ENCODE assay signal across 11 cellular contexts in the genomic region with DNA sequence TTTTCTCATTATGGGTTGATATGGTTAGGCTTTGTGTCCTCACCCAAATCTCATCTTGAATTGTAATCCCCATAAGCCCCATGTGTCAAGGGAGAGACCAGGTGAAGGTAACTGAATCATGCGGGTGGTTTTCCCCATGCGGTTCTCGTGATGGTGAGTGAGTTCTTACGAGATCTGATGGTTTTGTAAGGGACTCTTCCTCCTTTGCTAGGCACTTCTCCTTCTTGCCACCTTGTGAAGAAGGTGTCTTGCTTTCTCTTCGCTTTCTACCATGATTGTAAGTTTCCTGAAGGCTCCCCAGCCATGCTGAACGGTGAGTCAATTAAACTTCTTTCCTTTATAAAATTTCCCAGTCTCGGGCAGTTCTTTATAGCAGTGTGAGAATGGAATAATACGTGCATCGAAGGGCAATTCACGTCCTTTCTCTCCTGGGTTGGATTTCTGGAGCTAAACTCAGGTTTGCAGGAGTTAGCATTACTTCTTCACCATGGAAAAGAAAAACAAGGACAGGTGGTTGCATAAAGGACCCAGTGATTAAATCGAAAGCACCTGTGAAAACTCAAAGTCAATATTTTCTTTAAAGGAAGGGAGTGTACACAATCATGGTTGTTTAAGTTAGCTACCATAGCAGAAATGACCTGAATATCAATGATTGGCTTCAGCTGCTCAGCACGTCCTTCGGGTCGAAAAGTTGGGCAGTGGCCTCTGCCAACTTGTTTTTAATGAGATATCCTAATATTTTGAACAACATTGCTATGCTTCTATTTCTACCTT. TPM values are rescaled to one million over a fixed set of nuclear protein-coding genes. Genes with fewer than 3 reads are reported as not detected.
A peak's percentile ranks its signal among the peaks of the same experiment; 100 is the strongest.
DNase-seq lines count a peak whose midpoint lies in the region; ATAC-seq and TF ChIP-seq lines count a peak whose summit lies in the region.
"Had no signal": no experiment of that assay in that cellular context is flagged by ENCODE, and none has a peak within 500 bp of the region (broad histone marks: within the 10 kb centered on the region; RNA-seq: fewer than 3 reads in every experiment).

No MANE protein-coding gene starts in this region.

- CTCF ChIA-PET in activated CD4-positive, alpha-beta T cell treated with anti-CD3 and anti-CD28 coated beads for 36 hours (lab: Charles Lee) = no interaction called here
- CTCF ChIA-PET in activated B cell treated with CpG ODN at 0.5 μM for 24 hours (lab: Charles Lee) = no interaction called here

- H3K4me3 Mint-ChIP-seq in activated CD4-positive, alpha-beta T cell treated with anti-CD3 and anti-CD28 coated beads for 36 hours = no peak overlapping the region
- H3K4me3 Mint-ChIP-seq in activated B cell treated with CpG ODN at 0.5 μM for 24 hours = peak overlapping the region; percentile 79
- no peak overlapping the region for H3K4me3 Mint-ChIP-seq in chondrocyte (ENCODE audit: unreplicated experiment)
- H3K4me3 Mint-ChIP-seq: nephron progenitor cell had no signal

- H3K27ac ChIP-seq in spleen (peak overlapping the region in 7 of 8 donors; percentile 70 to 86 (median 74)), sigmoid colon (peak overlapping the region in 1 of 4 donors; percentile 85)

- H3K27me3 ChIP-seq in spleen (replicated peaks in 1 of 7) = no peaks in the 10 kb centered on the region
- H3K27me3 ChIP-seq in sigmoid colon = no peaks in the 10 kb centered on the region
- H3K27me3 ChIP-seq: MG63 had no signal

- TF ChIP-seq CTCF in activated B cell treated with CpG ODN at 0.5 μM for 24 hours (IDR thresholded peaks at IDR 0.05) (no peak), spleen (IDR thresholded peaks at IDR 0.05 in 8 of 11, conservative IDR thresholded peaks at IDR 0.05 in 3 of 11) (no peak), chondrocyte (IDR thresholded peaks at IDR 0.05) (no peak), sigmoid colon (IDR thresholded peaks at IDR 0.05) (no peak)

- POLR2A ChIA-PET in activated CD4-positive, alpha-beta T cell treated with anti-CD3 and anti-CD28 coated beads for 36 hours (lab: Charles Lee) = no interaction called here
- POLR2A ChIA-PET in activated B cell treated with CpG ODN at 0.5 μM for 24 hours (lab: Charles Lee) = interaction anchor here (2.0 to 2.5 kb wide), 3 partner anchors 8 to 37 kb away, joined by 8 to 9 read pairs (median 8); no protein-coding TSS in a partner anchor

- H3K9me3 ChIP-seq in spleen = no peaks in the 10 kb centered on the region
- H3K9me3 ChIP-seq in sigmoid colon = no peaks in the 10 kb centered on the region
- H3K9me3 ChIP-seq: MG63 had no signal

- no peaks in the 10 kb centered on the region for H3K36me3 Mint-ChIP-seq in activated CD4-positive, alpha-beta T cell treated with anti-CD3 and anti-CD28 coated beads for 36 hours (ENCODE audit: low read depth)
- H3K36me3 Mint-ChIP-seq in activated B cell treated with CpG ODN at 0.5 μM for 24 hours (ENCODE audit: low read depth) (no peaks in the 10 kb centered on the region), chondrocyte (ENCODE audit: low read depth) (no peaks in the 10 kb centered on the region)

- TF ChIP-seq POLR2A in spleen (IDR thresholded peaks at IDR 0.05) = no peak
- TF ChIP-seq POLR2A in sigmoid colon (IDR thresholded peaks at IDR 0.05) = no peak

- H3K27me3 Mint-ChIP-seq in activated CD4-positive, alpha-beta T cell treated with anti-CD3 and anti-CD28 coated beads for 36 hours = no peaks in the 10 kb centered on the region
- H3K27me3 Mint-ChIP-seq in activated B cell treated with CpG ODN at 0.5 μM for 24 hours = no peaks in the 10 kb centered on the region
- no peaks in the 10 kb centered on the region for H3K27me3 Mint-ChIP-seq in chondrocyte (ENCODE audit: low read depth)

- H3K4me3 ChIP-seq in spleen (peak overlapping the region in 1 of 8 donors; percentile 55), sigmoid colon (no peak overlapping the region)
- H3K4me3 ChIP-seq: MG63 had no signal

- peak overlapping the region; percentile 63 for H3K27ac Mint-ChIP-seq in activated CD4-positive, alpha-beta T cell treated with anti-CD3 and anti-CD28 coated beads for 36 hours
- H3K27ac Mint-ChIP-seq in activated B cell treated with CpG ODN at 0.5 μM for 24 hours = peak overlapping the region; percentile 94
- H3K27ac Mint-ChIP-seq in chondrocyte (ENCODE audit: unreplicated experiment) = no peak overlapping the region
- H3K27ac Mint-ChIP-seq: nephron progenitor cell had no signal

- intact Hi-C loops in activated CD4-positive, alpha-beta T cell treated with anti-CD3 and anti-CD28 coated beads for 36 hours (cut with DNase I, micrococcal nuclease) = no loop called here
- intact Hi-C loops in activated B cell treated with CpG ODN at 0.5 μM for 24 hours (cut with micrococcal nuclease) = loop anchor here (5.0 kb wide), 1 partner anchor 80 kb away; no protein-coding TSS in a partner anchor
- intact Hi-C loops in spleen (cut with DNase I; ENCODE audit: low total_unique reads) = no loop called here
- intact Hi-C loops in sigmoid colon (cut with DNase I) = loop anchor here (10.0 kb wide), 1 partner anchor 93 kb away; no protein-coding TSS in a partner anchor

- no peak for TF ChIP-seq EP300 in sigmoid colon (IDR thresholded peaks at IDR 0.05)

- ATAC-seq in activated CD4-positive, alpha-beta T cell treated with anti-CD3 and anti-CD28 coated beads for 36 hours = no peak
- ATAC-seq in HG02759 (IDR thresholded peaks at IDR 0.05; ENCODE audit: unreplicated experiment) (peak; percentile 7), activated B cell treated with CpG ODN at 0.5 μM for 24 hours (ENCODE audit: low read depth) (peak; percentile 29)

- H3K9me3 Mint-ChIP-seq in activated CD4-positive, alpha-beta T cell treated with anti-CD3 and anti-CD28 coated beads for 36 hours (ENCODE audit: low read depth) = peaks cover 3% of the 10 kb centered on the region
- peaks cover 8% of the 10 kb centered on the region for H3K9me3 Mint-ChIP-seq in activated B cell treated with CpG ODN at 0.5 μM for 24 hours
- no peaks in the 10 kb centered on the region for H3K9me3 Mint-ChIP-seq in chondrocyte (ENCODE audit: low read depth)
- H3K9me3 Mint-ChIP-seq: nephron progenitor cell had no signal

- H3K4me1 Mint-ChIP-seq in activated CD4-positive, alpha-beta T cell treated with anti-CD3 and anti-CD28 coated beads for 36 hours = peaks cover 59% of the 10 kb centered on the region
- H3K4me1 Mint-ChIP-seq in activated B cell treated with CpG ODN at 0.5 μM for 24 hours (peaks cover 61% of the 10 kb centered on the region), chondrocyte (ENCODE audit: low read depth) (peaks cover 29% of the 10 kb centered on the region)

- WGBS in spleen, 5 donors = 72 to 86% (median 77%) methylated on average over 14 of the region's 14 CpGs
- WGBS in sigmoid colon, 2 donors = 42 to 71% methylated on average over 14 of the region's 14 CpGs

- H3K4me1 ChIP-seq in spleen (peaks cover 18 to 41% (median 23%) of the 10 kb centered on the region in 6 donors), sigmoid colon (peaks cover 0 to 45% (median 16%) of the 10 kb centered on the region in 4 donors)

- H3K36me3 ChIP-seq in spleen (no peaks in the 10 kb centered on the region), sigmoid colon (no peaks in the 10 kb centered on the region)
- H3K36me3 ChIP-seq: MG63 had no signal

- no peak for DNase-seq in activated CD4-positive, alpha-beta T cell treated with anti-CD3 and anti-CD28 coated beads for 36 hours
- no peak for DNase-seq in activated CD4-positive, alpha-beta T cell treated with anti-CD3 and anti-CD28 coated beads, Interleukin-2, amount 50 U/mL, for 1 hour
- DNase-seq in activated B cell treated with CpG ODN at 0.5 μM for 24 hours (no peak), spleen (no peak), chondrocyte (ENCODE audit: low spot score) (no peak), sigmoid colon (no peak)
- no peak for DNase-seq in activated CD8-positive, alpha-beta memory T cell treated with anti-CD3 and anti-CD28 coated beads for 24 hours
- DNase-seq: ACHN, MG63, nephron progenitor cell had no signal

RNA-seq across cellular contexts. Expression of a gene that starts 54.1 kb away (rescaled TPM):
- 10 to 100 TPM; 16.4 to 25.2 TPM for total RNA-seq in activated CD4-positive, alpha-beta T cell treated with anti-CD3 and anti-CD28 coated beads for 36 hours
- 33.2 and 33.3 TPM in 2 replicates for total RNA-seq in activated B cell treated with CpG ODN at 0.5 μM for 24 hours
- 10 to 100 TPM; 30.2 to 57.2 (median 44.8) TPM for total RNA-seq in spleen
- 10 to 100 TPM in 1 of 3 donors, 1 to 10 TPM in 2; 9.5 to 13.3 (median 9.7) TPM for polyA plus RNA-seq in spleen
- 60.3 to 97.8 TPM (median 91.2 TPM) in 3 replicates for total RNA-seq in chondrocyte
- total RNA-seq in sigmoid colon = 10 to 100 TPM; 41.1 to 84.5 (median 44.8) TPM
- polyA plus RNA-seq in sigmoid colon = 10 to 100 TPM; 10.9 to 20.4 (median 11.8) TPM

Comparison
In these comparisons a context has a peak if more than half of its experiments do, and no peak if none do; other contexts are left out.
1. intact Hi-C loops: an anchor here in activated B cell treated with CpG ODN at 0.5 μM for 24 hours (5.0 kb wide) and sigmoid colon (10.0 kb wide); none called in activated CD4-positive, alpha-beta T cell treated with anti-CD3 and anti-CD28 coated beads for 36 hours and spleen.